In genomic region chr15:70932397-70932796, GRCh38 we compare ENCODE assay signal across 19 cellular contexts.
"Had no signal": no experiment of that assay in that cellular context is flagged by ENCODE, and none has a peak within 500 bp of the region (broad histone marks: within the 10 kb centered on the region; RNA-seq: fewer than 3 reads in every experiment).

No MANE protein-coding gene starts in this region.

- H3K9me3 ChIP-seq: heart left ventricle, prostate gland, spleen, thyroid gland, upper lobe of right lung, vagina had no signal

- H3K9ac ChIP-seq: parathyroid adenoma had no signal

- H2AFZ ChIP-seq: parathyroid adenoma had no signal

- H3K36me3 ChIP-seq: heart left ventricle, prostate gland, spleen, thyroid gland, upper lobe of right lung, vagina had no signal

- H3K36me3 Mint-ChIP-seq: naive B cell had no signal

- H3K4me3 Mint-ChIP-seq: dendritic cell treated with granulocyte-macrophage colony-stimulating factor and Interleukin-4, amounts not matched to agents 40 ng/mL and 50 ng/mL, for 4 days; naive B cell; nephron had no signal

- H3K27ac ChIP-seq: heart left ventricle, parathyroid adenoma, prostate gland, spleen, thyroid gland, upper lobe of right lung, vagina had no signal

- H3K27ac Mint-ChIP-seq: dendritic cell treated with granulocyte-macrophage colony-stimulating factor and Interleukin-4, amounts not matched to agents 40 ng/mL and 50 ng/mL, for 4 days; naive B cell; nephron had no signal

- H3K9me3 Mint-ChIP-seq: dendritic cell treated with granulocyte-macrophage colony-stimulating factor and Interleukin-4, amounts not matched to agents 40 ng/mL and 50 ng/mL, for 4 days; naive B cell had no signal

- H3K4me1 ChIP-seq: parathyroid adenoma, prostate gland, spleen, upper lobe of right lung, vagina had no signal

- ATAC-seq: heart left ventricle, sciatic nerve, upper lobe of right lung had no signal

- H3K79me2 ChIP-seq: parathyroid adenoma had no signal

- H3K27me3 ChIP-seq: heart left ventricle, spleen, thyroid gland, upper lobe of right lung, vagina had no signal

- DNase-seq: heart left ventricle; hippocampal formation; mesendoderm; naive B cell; occipital lobe; retina; spleen; stimulated activated CD4-positive, alpha-beta T cell treated with anti-CD3 and anti-CD28 coated beads, Interleukin-15, amount 100 ng/mL, for 24 hours; stimulated activated CD4-positive, alpha-beta T cell treated with anti-CD3 and anti-CD28 coated beads, Interleukin-1b, Interleukin-23, amount 100 ng/mL, for 48 hours; stimulated activated CD4-positive, alpha-beta T cell treated with anti-CD3 and anti-CD28 coated beads, Interleukin-4, amount 100 ng/mL, for 4 hours; stimulated activated naive CD4-positive, alpha-beta T cell treated with Interleukin-2 at 50 U/mL for 16 hours; thyroid gland; upper lobe of right lung had no signal

- H3K4me3 ChIP-seq: heart left ventricle, prostate gland, spleen, thyroid gland, upper lobe of right lung, vagina had no signal
